In the genomic region with DNA sequence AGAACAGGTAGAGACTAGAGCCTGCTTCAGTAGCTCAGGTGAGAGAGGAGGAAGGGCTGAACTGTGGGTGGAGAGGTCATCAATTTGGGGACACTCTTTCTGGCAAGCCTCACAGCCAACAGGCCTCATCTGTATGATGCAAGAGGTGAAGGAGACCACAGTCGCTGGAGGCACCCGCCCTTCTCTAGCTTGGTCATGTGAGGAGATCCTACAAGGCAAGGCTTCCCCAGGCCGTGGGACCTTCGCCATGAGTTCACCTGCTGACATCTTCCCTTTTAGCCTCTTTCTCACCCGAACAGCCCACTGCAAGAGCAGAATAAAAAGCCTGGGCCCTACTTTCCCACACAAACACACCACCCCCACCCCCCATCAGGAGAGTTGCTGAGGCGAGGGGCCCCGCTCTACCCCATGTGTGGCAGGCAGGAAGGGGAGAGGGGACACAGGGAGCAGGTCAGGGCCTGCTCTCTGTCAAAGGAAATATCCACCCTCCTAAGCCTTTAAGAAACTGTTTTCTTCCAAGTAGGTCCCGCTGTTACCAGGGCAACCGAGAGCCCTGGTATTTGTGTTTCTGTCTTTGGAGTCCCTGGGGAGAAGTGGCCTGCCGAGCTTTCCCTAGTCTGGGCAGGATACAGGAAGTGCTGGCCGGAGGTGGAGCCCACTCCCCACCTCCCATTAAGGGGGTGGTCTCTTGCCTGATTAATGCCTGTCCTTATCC, we compare ENCODE assay signal across 9 cellular contexts. TPM values are rescaled to one million over a fixed set of nuclear protein-coding genes. Genes with fewer than 3 reads are reported as not detected.
A peak's percentile ranks its signal among the peaks of the same experiment; 100 is the strongest.
DNase-seq lines count a peak whose midpoint lies in the region; ATAC-seq and TF ChIP-seq lines count a peak whose summit lies in the region.
"Had no signal": no experiment of that assay in that cellular context is flagged by ENCODE, and none has a peak within 500 bp of the region (broad histone marks: within the 10 kb centered on the region; RNA-seq: fewer than 3 reads in every experiment).

No MANE protein-coding gene starts in this region.

- no peak overlapping the region for H3K4me3 ChIP-seq in stomach

- H3K9me3 ChIP-seq in stomach = no peaks in the 10 kb centered on the region

- peaks cover 11 to 79% (median 40%) of the 10 kb centered on the region in 4 donors for H3K4me1 ChIP-seq in stomach

- peaks cover 0 to 14% (median 0%) of the 10 kb centered on the region in 3 donors for H3K27me3 ChIP-seq in stomach

- peak overlapping the region in 4 of 5 donors; percentile 29 to 80 (median 66) for H3K27ac ChIP-seq in stomach

- intact Hi-C loops in stomach (cut with DNase I; ENCODE audit: low total_unique reads) = no loop called here

- no peak for TF ChIP-seq EP300 in stomach (IDR thresholded peaks at IDR 0.05)

- ATAC-seq in HG02884 (IDR thresholded peaks at IDR 0.05; ENCODE audit: unreplicated experiment) (no peak), HG03442 (IDR thresholded peaks at IDR 0.05; ENCODE audit: unreplicated experiment) (no peak)

- no peak for TF ChIP-seq POLR2A in stomach (IDR thresholded peaks at IDR 0.05)

- WGBS in stomach, 5 donors = 54 to 67% (median 56%) methylated on average over 5 to 11 of the region's 11 CpGs

- CTCF ChIA-PET in HEK293T (lab: Yijun Ruan, JAX) = interaction anchor here (0.8 to 1.5 kb wide), 6 partner anchors 9 to 106 kb away, joined by 3 to 7 read pairs (median 4); no protein-coding TSS in a partner anchor

- TF ChIP-seq CTCF in stomach (IDR thresholded peaks at IDR 0.05) = no peak

- POLR2A ChIA-PET in HEK293T (lab: Yijun Ruan, JAX) = interaction anchor here (1.0 to 2.5 kb wide), 9 partner anchors 9 to 125 kb away, joined by 3 to 14 read pairs (median 6); a partner anchor contains a TSS

- DNase-seq in HEK293T (ENCODE audit: extremely low spot score) = peak; percentile 44
- peak; percentile 79 for DNase-seq in astrocyte of the hippocampus (ENCODE audit: low read depth, low spot score)
- peak; percentile 67 for DNase-seq in iPS-NIHi7 (ENCODE audit: extremely low spot score)
- DNase-seq in stomach = no peak
- DNase-seq in SW 1271 (lab: John Stamatoyannopoulos, UW) = no peak
- no peak for DNase-seq in DMS153 treated with DMSO at 0.1 percent for 48 hours (lab: John Stamatoyannopoulos, UW; ENCODE audit: unreplicated experiment)
- DNase-seq: effector CD4-positive, alpha-beta T cell had no signal

- no peaks in the 10 kb centered on the region for H3K36me3 ChIP-seq in stomach

TF ChIP-seq in HEK293T, 16 proteins besides CTCF, POLR2A, EP300 and RAD21:
- TF ChIP-seq TARDBP (IDR thresholded peaks at IDR 0.05) = no peak
- TF ChIP-seq LEF1 (IDR thresholded peaks at IDR 0.05; ENCODE audit: borderline replicate concordance) = no peak
- TF ChIP-seq ARNT (IDR thresholded peaks at IDR 0.05) = no peak
- no peak for TF ChIP-seq CTBP1 (IDR thresholded peaks at IDR 0.05; ENCODE audit: borderline replicate concordance)

RNA-seq across cellular contexts. Expression of a gene that starts 8.1 kb away (rescaled TPM):
- 1 to 10 TPM in 3 of 5 donors, under 1 TPM in 2; 0.58 to 5.4 (median 2.9) TPM for total RNA-seq in stomach
- polyA plus RNA-seq in stomach = 1 to 10 TPM; 1.2 to 3.7 (median 2.3) TPM

RNA-seq across cellular contexts. Expression of a gene that starts 57.9 kb away (rescaled TPM):
- total RNA-seq in stomach = 10 to 100 TPM in 1 of 5 donors, 1 to 10 TPM in 1, under 1 TPM in 1, not detected in 2; 0.45 to 15.4 (median 7.2) TPM
- 10 to 100 TPM; 17.4 to 37.8 (median 27.5) TPM for polyA plus RNA-seq in stomach

Comparison
In these comparisons a context has a peak if more than half of its experiments do, and no peak if none do; other contexts are left out.
1. DNase-seq: peak in HEK293T (single experiment), astrocyte of the hippocampus (single experiment) and iPS-NIHi7 (single experiment); none in stomach (single experiment), SW 1271 (0 of 2) and DMS153 treated with DMSO at 0.1 percent for 48 hours (single experiment).